Comparison of ENCODE assay signal across 17 cellular contexts in the genomic region with DNA sequence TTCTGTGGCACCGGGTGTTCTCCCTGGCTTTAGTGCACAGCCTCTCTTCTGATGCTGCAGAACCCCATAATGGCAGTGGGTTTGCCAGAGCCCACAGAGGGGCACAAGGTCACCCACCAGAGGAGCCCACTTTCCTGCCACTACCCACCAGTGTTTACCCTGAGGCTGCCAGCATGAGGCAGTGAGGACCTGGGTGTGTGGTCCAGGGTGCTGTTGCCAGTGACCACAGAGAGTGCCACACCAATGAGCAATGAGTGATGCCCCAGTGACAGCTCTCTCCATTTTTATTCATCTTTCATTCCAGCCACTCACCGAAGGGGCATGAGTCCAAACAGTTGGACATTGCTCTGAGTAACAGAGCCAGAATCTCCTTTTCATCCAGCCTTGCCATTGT. TPM values are rescaled to one million over a fixed set of nuclear protein-coding genes. Genes with fewer than 3 reads are reported as not detected.
DNase-seq lines count a peak whose midpoint lies in the region; ATAC-seq and TF ChIP-seq lines count a peak whose summit lies in the region.
"Had no signal": no experiment of that assay in that cellular context is flagged by ENCODE, and none has a peak within 500 bp of the region (broad histone marks: within the 10 kb centered on the region; RNA-seq: fewer than 3 reads in every experiment).

No MANE protein-coding gene starts in this region.

- no peaks in the 10 kb centered on the region for H3K36me3 Mint-ChIP-seq in nephron progenitor cell (ENCODE audit: low read depth)
- H3K36me3 Mint-ChIP-seq: activated naive CD4-positive, alpha-beta T cell treated with anti-CD3 and anti-CD28 coated beads, Interleukin-2, amount 50 U/mL, for 24 hours had no signal

- H3K4me3 Mint-ChIP-seq in nephron progenitor cell = no peak overlapping the region
- H3K4me3 Mint-ChIP-seq: activated naive CD4-positive, alpha-beta T cell treated with anti-CD3 and anti-CD28 coated beads, Interleukin-2, amount 50 U/mL, for 24 hours had no signal

- H3K27ac Mint-ChIP-seq in nephron progenitor cell = no peak overlapping the region
- H3K27ac Mint-ChIP-seq: activated naive CD4-positive, alpha-beta T cell treated with anti-CD3 and anti-CD28 coated beads, Interleukin-2, amount 50 U/mL, for 24 hours had no signal

- H3K36me3 ChIP-seq in HUES6 (ENCODE audit: control insufficient read depth, insufficient read depth, low read length) = no peaks in the 10 kb centered on the region
- no peaks in the 10 kb centered on the region for H3K36me3 ChIP-seq in brain microvascular endothelial cell (replicated peaks)
- H3K36me3 ChIP-seq: neural progenitor cell had no signal

- peaks cover 18% of the 10 kb centered on the region for H3K27me3 Mint-ChIP-seq in nephron progenitor cell (ENCODE audit: low read depth, poor library complexity)
- H3K27me3 Mint-ChIP-seq: activated naive CD4-positive, alpha-beta T cell treated with anti-CD3 and anti-CD28 coated beads, Interleukin-2, amount 50 U/mL, for 24 hours had no signal

- no peaks in the 10 kb centered on the region for H3K9me3 Mint-ChIP-seq in nephron progenitor cell
- H3K9me3 Mint-ChIP-seq: activated naive CD4-positive, alpha-beta T cell treated with anti-CD3 and anti-CD28 coated beads, Interleukin-2, amount 50 U/mL, for 24 hours; neural progenitor cell had no signal

- H3K4me1 ChIP-seq in HUES6 (ENCODE audit: control insufficient read depth, insufficient read depth, low read length) = peaks cover 46% of the 10 kb centered on the region

- H3K27ac ChIP-seq in HUES6 (ENCODE audit: low read depth, low read length) = no peak overlapping the region; the same call in 1 of the 2 replicates
- no peak overlapping the region for H3K27ac ChIP-seq in brain microvascular endothelial cell
- H3K27ac ChIP-seq: hepatocyte, neural progenitor cell, VCaP had no signal

- TF ChIP-seq CTCF in brain microvascular endothelial cell (IDR thresholded peaks at IDR 0.05; ENCODE audit: low read depth, low read length, missing control alignments) (no peak), omental fat pad (IDR thresholded peaks at IDR 0.05) (no peak), nephron progenitor cell (IDR thresholded peaks at IDR 0.05) (no peak)

- TF ChIP-seq POLR2A in erythroblast (IDR thresholded peaks at IDR 0.05; ENCODE audit: low read length) = no peak

- peak overlapping the region; percentile 39; the same call in 1 of the 2 replicates for H3K4me3 ChIP-seq in HUES6 (ENCODE audit: low read depth, low read length)
- H3K4me3 ChIP-seq in brain microvascular endothelial cell (ENCODE audit: low read depth, low read length) = no peak overlapping the region
- H3K4me3 ChIP-seq: GM12878, hepatocyte, lung, neural progenitor cell had no signal

- peak; percentile 11 for ATAC-seq in omental fat pad (ENCODE audit: low FRiP score)
- ATAC-seq: GM12878 had no signal

- H3K9me3 ChIP-seq in HUES6 (ENCODE audit: control insufficient read depth, insufficient read depth, low read depth, low read length) = no peaks in the 10 kb centered on the region

- peak overlapping the region; percentile 57 for H3K9ac ChIP-seq in HUES6 (ENCODE audit: low read length)
- H3K9ac ChIP-seq: neural progenitor cell had no signal

- H3K27me3 ChIP-seq in HUES6 (ENCODE audit: control insufficient read depth, insufficient read depth, low read length) (peaks cover 17% of the 10 kb centered on the region), brain microvascular endothelial cell (replicated peaks) (no peaks in the 10 kb centered on the region)
- H3K27me3 ChIP-seq: hepatocyte, neural progenitor cell had no signal

- H3K4me1 Mint-ChIP-seq in nephron progenitor cell = peaks cover 19% of the 10 kb centered on the region
- H3K4me1 Mint-ChIP-seq: activated naive CD4-positive, alpha-beta T cell treated with anti-CD3 and anti-CD28 coated beads, Interleukin-2, amount 50 U/mL, for 24 hours had no signal

- in situ Hi-C loops in ACHN (cut with HindIII; ENCODE audit: low pct_ligation_motif_present, low pct_unique_long_range_greater_than_20kb, low sequenced_read_pairs) (no loop called here), brain microvascular endothelial cell (cut with HindIII; ENCODE audit: low pct_ligation_motif_present, low sequenced_read_pairs) (no loop called here)

- DNase-seq in ACHN = peak; percentile 30
- peak; percentile 8 for DNase-seq in brain microvascular endothelial cell
- no peak for DNase-seq in omental fat pad (ENCODE audit: low spot score)
- DNase-seq in activated effector memory CD4-positive, alpha-beta T cell treated with Interleukin-2 at 50 U/mL for 16 hours = no peak
- DNase-seq in NCI-H128 (lab: John Stamatoyannopoulos, UW; ENCODE audit: unreplicated experiment) = no peak
- DNase-seq in erythroblast (lab: John Stamatoyannopoulos, UW) = no peak
- no peak for DNase-seq in nephron progenitor cell
- DNase-seq: DMS79, NCI-H2029 treated with DMSO at 0.1 percent for 48 hours, small intestine had no signal

RNA-seq across cellular contexts. Expression of a gene that starts 34.8 kb away (rescaled TPM):
- 100 to 1,000 TPM in 3 of 4 donors, 10 to 100 TPM in 1; 94.7 to 179 (median 122) TPM for total RNA-seq in omental fat pad

Comparison
In these comparisons a context has a peak if more than half of its experiments do, and no peak if none do; other contexts are left out.
1. DNase-seq: peak in ACHN (single experiment) and brain microvascular endothelial cell (single experiment); none in omental fat pad (single experiment), activated effector memory CD4-positive, alpha-beta T cell treated with Interleukin-2 at 50 U/mL for 16 hours (single experiment), NCI-H128 (single experiment), erythroblast (0 of 2) and nephron progenitor cell (single experiment).